ENCODE assay signal across 12 cellular contexts in genomic region chr15:77456746-77457618, GRCh38. TPM values are rescaled to one million over a fixed set of nuclear protein-coding genes. Genes with fewer than 3 reads are reported as not detected.
DNase-seq lines count a peak whose midpoint lies in the region; ATAC-seq and TF ChIP-seq lines count a peak whose summit lies in the region.
"Had no signal": no experiment of that assay in that cellular context is flagged by ENCODE, and none has a peak within 500 bp of the region (broad histone marks: within the 10 kb centered on the region; RNA-seq: fewer than 3 reads in every experiment).

No MANE protein-coding gene starts in this region.

- peaks cover 16% of the 10 kb centered on the region for H3K79me2 ChIP-seq in MM.1S (ENCODE audit: low read length)

- no peaks in the 10 kb centered on the region for H3K36me3 ChIP-seq in CD4-positive, alpha-beta memory T cell (ENCODE audit: insufficient read depth, low read length)
- no peaks in the 10 kb centered on the region for H3K36me3 ChIP-seq in MM.1S (replicated peaks; ENCODE audit: insufficient read depth, low read length)
- H3K36me3 ChIP-seq in naive thymus-derived CD4-positive, alpha-beta T cell (ENCODE audit: control insufficient read depth in 2 of 3, insufficient read depth in 3 of 3, low read length in 3 of 3): peaks cover 0 to 14% (median 6%) of the 10 kb centered on the region in 3 experiments

- POLR2A ChIA-PET in CD4-positive, alpha-beta memory T cell (lab: Charles Lee; ENCODE audit: partially characterized antibody): no interaction called here
- POLR2A ChIA-PET in naive thymus-derived CD4-positive, alpha-beta T cell (lab: Charles Lee): interaction anchor here (1.0 kb wide), 1 partner anchor 19 kb away, joined by 3 read pairs; no protein-coding TSS in a partner anchor

- no peaks in the 10 kb centered on the region for H4K20me1 ChIP-seq in MM.1S (ENCODE audit: insufficient read depth, low read length)

- peaks cover 28% of the 10 kb centered on the region for H3F3A ChIP-seq in MM.1S (ENCODE audit: insufficient read depth, low read length)

- no peaks in the 10 kb centered on the region for H3K9me2 ChIP-seq in MM.1S (replicated peaks; ENCODE audit: insufficient read depth, low read length)

- peaks cover 23 to 26% of the 10 kb centered on the region in 2 donors for H3K36me3 Mint-ChIP-seq in CD4-positive, alpha-beta memory T cell
- peaks cover 9 to 26% (median 21%) of the 10 kb centered on the region in 5 donors for H3K36me3 Mint-ChIP-seq in naive thymus-derived CD4-positive, alpha-beta T cell
- peaks cover 28 to 29% of the 10 kb centered on the region in 2 donors for H3K36me3 Mint-ChIP-seq in CD14-positive monocyte

- CTCF ChIA-PET in CD4-positive, alpha-beta memory T cell (lab: Charles Lee; ENCODE audit: partially characterized antibody): no interaction called here
- CTCF ChIA-PET in naive thymus-derived CD4-positive, alpha-beta T cell (lab: Charles Lee): no interaction called here

- peaks cover 0 to 2% (median 0%) of the 10 kb centered on the region in 8 donors for H3K9me3 Mint-ChIP-seq in CD4-positive, alpha-beta memory T cell
- no peaks in the 10 kb centered on the region for H3K9me3 Mint-ChIP-seq in naive thymus-derived CD4-positive, alpha-beta T cell
- H3K9me3 Mint-ChIP-seq in CD14-positive monocyte: no peaks in the 10 kb centered on the region

- intact Hi-C loops in CD4-positive, alpha-beta memory T cell (cut with micrococcal nuclease): no loop called here
- intact Hi-C loops in naive thymus-derived CD4-positive, alpha-beta T cell (cut with micrococcal nuclease): loop anchor here (2.0 to 10.0 kb wide), 3 partner anchors 35 to 52 kb away; partner anchors contain the start of genes HMG20A (in 2 of the 2) and PEAK1 (in 2 of the 2)
- intact Hi-C loops in CD14-positive monocyte (cut with micrococcal nuclease): no loop called here

- no peaks in the 10 kb centered on the region for H3K27me3 Mint-ChIP-seq in CD4-positive, alpha-beta memory T cell
- no peaks in the 10 kb centered on the region for H3K27me3 Mint-ChIP-seq in naive thymus-derived CD4-positive, alpha-beta T cell
- H3K27me3 Mint-ChIP-seq in CD14-positive monocyte (ENCODE audit: low read depth in 3 of 3): peaks cover 0 to 2% (median 0%) of the 10 kb centered on the region in 3 donors

- peak overlapping the region; percentile 71 for H3K4me2 ChIP-seq in MM.1S (ENCODE audit: low read depth, low read length)

- ATAC-seq in naive thymus-derived CD4-positive, alpha-beta T cell: no peak
- ATAC-seq in GM21723 (IDR thresholded peaks at IDR 0.05; ENCODE audit: unreplicated experiment) (no peak), HG03280 (IDR thresholded peaks at IDR 0.05; ENCODE audit: unreplicated experiment) (no peak), GM18511 (IDR thresholded peaks at IDR 0.05; ENCODE audit: unreplicated experiment) (no peak)

- H2AFZ ChIP-seq in MM.1S (ENCODE audit: low read length): no peak overlapping the region

- H3K4me1 ChIP-seq in CD4-positive, alpha-beta memory T cell (ENCODE audit: insufficient read depth, low read length): peaks cover 30% of the 10 kb centered on the region
- H3K4me1 ChIP-seq in MM.1S (ENCODE audit: low read length): peaks cover 36% of the 10 kb centered on the region
- H3K4me1 ChIP-seq in naive thymus-derived CD4-positive, alpha-beta T cell (ENCODE audit: control insufficient read depth in 2 of 2, insufficient read depth in 2 of 2, low read length in 2 of 2): peaks cover 11 to 25% of the 10 kb centered on the region in 2 donors

- H3K27ac Mint-ChIP-seq in CD4-positive, alpha-beta memory T cell: peak overlapping the region in 6 of 7 donors; percentile 7 to 84 (median 54)
- peak overlapping the region; percentile 2 to 74 (median 49) for H3K27ac Mint-ChIP-seq in naive thymus-derived CD4-positive, alpha-beta T cell
- no peak overlapping the region for H3K27ac Mint-ChIP-seq in CD14-positive monocyte

- no peak overlapping the region for H3K4me3 ChIP-seq in CD4-positive, alpha-beta memory T cell (ENCODE audit: low read length in 2 of 2)
- H3K4me3 ChIP-seq in MM.1S (ENCODE audit: low read length): peak overlapping the region; percentile 17
- no peak overlapping the region for H3K4me3 ChIP-seq in naive thymus-derived CD4-positive, alpha-beta T cell (ENCODE audit: low read length)
- H3K4me3 ChIP-seq: thoracic aorta had no signal

- no peaks in the 10 kb centered on the region for H3K27me3 ChIP-seq in CD4-positive, alpha-beta memory T cell (ENCODE audit: insufficient read depth, low read length)
- H3K27me3 ChIP-seq in MM.1S (replicated peaks; ENCODE audit: insufficient read depth, low read length): no peaks in the 10 kb centered on the region
- no peaks in the 10 kb centered on the region for H3K27me3 ChIP-seq in naive thymus-derived CD4-positive, alpha-beta T cell (ENCODE audit: control insufficient read depth in 2 of 2, insufficient read depth in 2 of 2, low read length in 2 of 2)
- H3K27me3 ChIP-seq: neutrophil had no signal

- H3K9me3 ChIP-seq in CD4-positive, alpha-beta memory T cell (ENCODE audit: control insufficient read depth in 1 of 2, low read length in 2 of 2): no peaks in the 10 kb centered on the region
- no peaks in the 10 kb centered on the region for H3K9me3 ChIP-seq in MM.1S (replicated peaks; ENCODE audit: insufficient read depth, low read length)
- no peaks in the 10 kb centered on the region for H3K9me3 ChIP-seq in naive thymus-derived CD4-positive, alpha-beta T cell (ENCODE audit: control insufficient read depth in 2 of 3, low read length in 3 of 3)
- H3K9me3 ChIP-seq: neutrophil, thoracic aorta had no signal

- H3K4me3 Mint-ChIP-seq in CD4-positive, alpha-beta memory T cell: peak overlapping the region in 5 of 8 donors; percentile 15 to 45 (median 26)
- peak overlapping the region in 9 of 10 donors; percentile 4 to 69 (median 38) for H3K4me3 Mint-ChIP-seq in naive thymus-derived CD4-positive, alpha-beta T cell
- no peak overlapping the region for H3K4me3 Mint-ChIP-seq in CD14-positive monocyte

- DNase-seq in CD4-positive, alpha-beta memory T cell: no peak
- DNase-seq in MM.1S: no peak
- peak; percentile 54 for DNase-seq in astrocyte of the hippocampus (ENCODE audit: low read depth, low spot score)
- DNase-seq in naive thymus-derived CD4-positive, alpha-beta T cell: no peak
- no peak for DNase-seq in CD14-positive monocyte (ENCODE audit: low spot score)
- DNase-seq: DMS53, NCI-H526 had no signal

- H3K9ac ChIP-seq in MM.1S (ENCODE audit: low read length): peak overlapping the region; percentile 48

- H3K4me1 Mint-ChIP-seq in CD4-positive, alpha-beta memory T cell: peaks cover 27 to 45% (median 37%) of the 10 kb centered on the region in 4 donors
- peaks cover 22 to 64% (median 52%) of the 10 kb centered on the region in 7 donors for H3K4me1 Mint-ChIP-seq in naive thymus-derived CD4-positive, alpha-beta T cell
- H3K4me1 Mint-ChIP-seq in CD14-positive monocyte: no peaks in the 10 kb centered on the region

- no peak for TF ChIP-seq CTCF in MM.1S (IDR thresholded peaks at IDR 0.05; ENCODE audit: low read length)
- TF ChIP-seq CTCF in CD14-positive monocyte (IDR thresholded peaks at IDR 0.05): no peak

- H3K27ac ChIP-seq in CD4-positive, alpha-beta memory T cell (ENCODE audit: low read depth, low read length): no peak overlapping the region
- H3K27ac ChIP-seq in MM.1S (ENCODE audit: low read length): peak overlapping the region; percentile 95
- H3K27ac ChIP-seq in naive thymus-derived CD4-positive, alpha-beta T cell (ENCODE audit: low read depth, low read length): no peak overlapping the region
- H3K27ac ChIP-seq: neutrophil had no signal

RNA-seq across cellular contexts. Expression of gene HMG20A, which starts 36.3 kb away (rescaled TPM):
- 10 to 100 TPM; 43.5 to 49.6 TPM for total RNA-seq in CD4-positive, alpha-beta memory T cell
- 10 to 100 TPM; 29.7 to 40.8 TPM for polyA plus RNA-seq in CD4-positive, alpha-beta memory T cell
- 10 to 100 TPM; 35.7 to 61.1 (median 52.1) TPM for total RNA-seq in naive thymus-derived CD4-positive, alpha-beta T cell
- 10 to 100 TPM; 26.9 to 35.2 TPM for polyA plus RNA-seq in naive thymus-derived CD4-positive, alpha-beta T cell
- polyA plus RNA-seq in CD14-positive monocyte: 10 to 100 TPM; 11.6 to 17.7 TPM

RNA-seq across cellular contexts. Expression of gene PEAK1, which starts 37.1 kb away (rescaled TPM):
- 10 to 100 TPM in 1 of 2 experiments, 1 to 10 TPM in 1; 7.8 to 10.1 TPM for total RNA-seq in CD4-positive, alpha-beta memory T cell
- polyA plus RNA-seq in CD4-positive, alpha-beta memory T cell: 1 to 10 TPM in 1 of 2 donors, not detected in 1; 2.2 TPM
- total RNA-seq in naive thymus-derived CD4-positive, alpha-beta T cell: 10 to 100 TPM; 11.1 to 31.0 (median 15.0) TPM
- polyA plus RNA-seq in naive thymus-derived CD4-positive, alpha-beta T cell: 1 to 10 TPM; 1.2 to 1.8 TPM
- polyA plus RNA-seq in CD14-positive monocyte: 1 to 10 TPM in 1 of 2 donors, under 1 TPM in 1; 0.85 to 1.1 TPM

Comparison
In these comparisons a context has a peak if more than half of its experiments do, and no peak if none do; other contexts are left out.
1. H3K27ac Mint-ChIP-seq: peak in CD4-positive, alpha-beta memory T cell (6 of 7) and naive thymus-derived CD4-positive, alpha-beta T cell (9 of 9); none in CD14-positive monocyte (0 of 7).
2. H3K4me3 Mint-ChIP-seq: peak in CD4-positive, alpha-beta memory T cell (5 of 8) and naive thymus-derived CD4-positive, alpha-beta T cell (9 of 10); none in CD14-positive monocyte (0 of 2).
3. intact Hi-C loops: an anchor here in naive thymus-derived CD4-positive, alpha-beta T cell (2.0 to 10.0 kb wide); none called in CD4-positive, alpha-beta memory T cell and CD14-positive monocyte.